In the genomic region with DNA sequence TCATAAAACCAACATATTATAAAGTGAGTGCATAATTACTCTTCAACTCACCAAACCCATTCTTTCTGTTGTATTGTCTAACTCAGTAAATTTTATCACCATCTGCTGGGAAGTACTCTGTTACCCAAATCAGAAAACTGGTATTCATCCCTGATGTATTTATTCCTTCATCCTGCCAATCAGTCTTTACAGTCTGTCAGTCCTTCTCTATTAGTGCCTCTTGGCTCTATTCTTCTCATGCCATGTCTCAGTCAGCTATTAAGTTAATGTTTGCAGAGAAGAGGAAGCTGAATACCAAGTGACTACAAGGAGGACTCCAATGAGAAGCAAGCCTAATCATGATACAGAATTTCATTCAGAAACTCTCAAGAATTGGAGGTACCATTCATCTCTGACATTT, we compare ENCODE assay signal across 1 cellular context.
"Had no signal": no experiment of that assay in that cellular context is flagged by ENCODE, and none has a peak within 500 bp of the region (broad histone marks: within the 10 kb centered on the region; RNA-seq: fewer than 3 reads in every experiment).

No MANE protein-coding gene starts in this region.

- H3K36me3 ChIP-seq: MG63 had no signal

- H3K27me3 ChIP-seq: MG63 had no signal

- H3K4me3 ChIP-seq: MG63 had no signal

- H3K9me3 ChIP-seq: MG63 had no signal
